8 cellular contexts compared by ENCODE assay signal in the genomic region with DNA sequence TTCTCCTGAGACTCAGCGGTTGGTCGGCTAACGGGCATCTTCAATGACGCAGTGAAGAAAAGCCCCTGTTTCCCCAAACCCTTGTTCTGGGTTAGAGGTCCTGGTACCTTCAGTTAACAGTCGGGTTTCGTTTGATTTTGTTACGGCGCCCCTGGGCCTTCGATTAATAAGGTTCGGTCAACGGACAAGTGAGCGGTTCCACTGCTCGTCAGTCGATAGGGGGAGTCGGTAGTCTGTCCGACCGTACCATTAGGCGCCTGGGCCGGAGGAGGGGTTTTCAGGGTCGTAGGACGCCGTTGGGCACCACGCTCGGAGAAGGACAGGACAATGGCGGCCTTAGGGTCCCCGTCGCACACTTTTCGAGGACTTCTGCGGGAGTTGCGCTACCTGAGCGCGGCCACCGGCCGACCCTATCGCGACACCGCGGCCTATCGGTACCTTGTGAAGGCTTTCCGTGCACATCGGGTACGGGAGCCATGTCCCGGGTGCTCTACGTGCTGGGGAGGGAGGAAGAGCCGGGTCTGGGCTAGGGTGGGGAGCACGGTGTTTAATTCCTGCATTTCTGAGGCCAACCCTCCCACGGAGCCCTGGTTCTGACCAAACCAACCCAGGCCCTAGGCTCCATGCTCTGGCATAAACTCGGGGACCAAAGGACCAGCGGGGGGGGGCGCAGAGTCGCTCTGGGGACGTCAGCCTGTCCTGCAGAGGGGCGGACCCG. TPM values are rescaled to one million over a fixed set of nuclear protein-coding genes. Genes with fewer than 3 reads are reported as not detected.
A peak's percentile ranks its signal among the peaks of the same experiment; 100 is the strongest.
DNase-seq lines count a peak whose midpoint lies in the region; ATAC-seq, FAIRE-seq and TF ChIP-seq lines count a peak whose summit lies in the region.

A gene with protein sequence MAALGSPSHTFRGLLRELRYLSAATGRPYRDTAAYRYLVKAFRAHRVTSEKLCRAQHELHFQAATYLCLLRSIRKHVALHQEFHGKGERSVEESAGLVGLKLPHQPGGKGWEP (plus strand): TSS at position 280 of the 718 bp plus-strand sequence. CDS start 48 bp downstream, at position 328.

- H3K36me3 ChIP-seq in right atrium auricular region = peaks cover 12% of the 10 kb centered on the region

- no peak for FAIRE-seq in urothelium cell line (lab: Jason Lieb, UNC)

- H3K9me3 ChIP-seq in right atrium auricular region = no peaks in the 10 kb centered on the region

- peak within 1 kb of the TSS; percentile 95 to 99 for H3K4me3 ChIP-seq in right atrium auricular region

- TF ChIP-seq CTCF in GM13977 (IDR thresholded peaks at IDR 0.05; ENCODE audit: extremely low read depth, insufficient read depth, missing control alignments) = peak; percentile 45
- peak in 1 of 2 donors; percentile 52 for TF ChIP-seq CTCF in right atrium auricular region (IDR thresholded peaks at IDR 0.05)

- H3K27me3 ChIP-seq in right atrium auricular region = no peaks in the 10 kb centered on the region

- H3K4me1 ChIP-seq in right atrium auricular region = peaks cover 0 to 16% of the 10 kb centered on the region in 2 donors

- DNase-seq in GM13977 (ENCODE audit: low spot score) (peak; percentile 80), NCI-H1436 treated with DMSO at 0.1 percent for 48 hours (lab: John Stamatoyannopoulos, UW) (peak; percentile 54), T-helper 1 cell (peak; percentile 74 to 91 (median 77)), amygdala (lab: John Stamatoyannopoulos, UW) (peak; percentile 29 to 98 (median 91)), right atrium auricular region (ENCODE audit: low spot score) (peak; percentile 96), pulmonary artery endothelial cell (ENCODE audit: low read depth, low spot score) (peak; percentile 83), urothelium cell line (ENCODE audit: low spot score) (peak; percentile 87)

- in situ Hi-C loops in GM13977 (cut with MboI; ENCODE audit: low pct_unique_long_range_greater_than_20kb, low sequenced_read_pairs, unreplicated experiment) = no loop called here

- H3K27ac ChIP-seq in right atrium auricular region = peak within 1 kb of the TSS; percentile 100

- peak; percentile 59 for ATAC-seq in HG02852 (IDR thresholded peaks at IDR 0.05; ENCODE audit: unreplicated experiment)

RNA-seq across cellular contexts. Expression of the gene that starts here (rescaled TPM):
- total RNA-seq in right atrium auricular region (10 to 100 TPM; 20.2 to 45.9 TPM), pulmonary artery endothelial cell (6.7 and 10.0 TPM in 2 replicates)

Comparison
In these comparisons a context has a peak if more than half of its experiments do, and no peak if none do; other contexts are left out.
1. Peak in every context shown above with its lines: DNase-seq, ATAC-seq, H3K4me3 ChIP-seq and H3K27ac ChIP-seq.